ENCODE assay signal across 4 cellular contexts in genomic region chr11:55793321-55793720, GRCh38. TPM values are rescaled to one million over a fixed set of nuclear protein-coding genes. Genes with fewer than 3 reads are reported as not detected.
"Had no signal": no experiment of that assay in that cellular context is flagged by ENCODE, and none has a peak within 500 bp of the region (broad histone marks: within the 10 kb centered on the region; RNA-seq: fewer than 3 reads in every experiment).

No MANE protein-coding gene starts in this region.

- DNase-seq: GDM1, GF-D8 had no signal

RNA-seq across cellular contexts. Expression of gene OR5D14, which starts 2.0 kb away (rescaled TPM):
- total RNA-seq: G401, GM12878 had no signal
- polyA plus RNA-seq: GM12878 had no signal

RNA-seq across cellular contexts. Expression of gene OR5L1, which starts 17.8 kb away (rescaled TPM):
- total RNA-seq: G401, GM12878 had no signal
- polyA plus RNA-seq: GM12878 had no signal

RNA-seq across cellular contexts. Expression of gene OR5D13, which starts 20.1 kb away (rescaled TPM):
- total RNA-seq: G401, GM12878 had no signal
- polyA plus RNA-seq: GM12878 had no signal

RNA-seq across cellular contexts. Expression of gene OR5D18, which starts 26.1 kb away (rescaled TPM):
- total RNA-seq: G401, GM12878 had no signal
- polyA plus RNA-seq: GM12878 had no signal

RNA-seq across cellular contexts. Expression of gene OR5L2, which starts 33.7 kb away (rescaled TPM):
- total RNA-seq: G401, GM12878 had no signal
- polyA plus RNA-seq: GM12878 had no signal
